Comparison of ENCODE assay signal across 10 cellular contexts in genomic region chr6:76876922-76877553, GRCh38.
A peak's percentile ranks its signal among the peaks of the same experiment; 100 is the strongest.
DNase-seq lines count a peak whose midpoint lies in the region; ATAC-seq, FAIRE-seq and TF ChIP-seq lines count a peak whose summit lies in the region.
"Had no signal": no experiment of that assay in that cellular context is flagged by ENCODE, and none has a peak within 500 bp of the region (broad histone marks: within the 10 kb centered on the region; RNA-seq: fewer than 3 reads in every experiment).

No MANE protein-coding gene starts in this region.

- H4K20me1 ChIP-seq in GM12878 (ENCODE audit: control insufficient read depth, insufficient read depth) = no peaks in the 10 kb centered on the region

- ATAC-seq in GM12878 (no peak), left colon (peak; percentile 87), HG03097 (IDR thresholded peaks at IDR 0.05; ENCODE audit: low FRiP score, unreplicated experiment) (no peak)

- 0 out of 2 replicates have a peak, but pooled peaks have one; percentile 14 for TF ChIP-seq RAD21 in GM12878 (IDR thresholded peaks at IDR 0.05; ENCODE audit: insufficient read depth, low read depth, low read length)

- CTCF ChIA-PET in GM12878 (lab: Yijun Ruan, JAX) = interaction anchor here (0.9 to 1.2 kb wide), 2 partner anchors 16 to 166 kb away, joined by 3 to 5 read pairs; no protein-coding TSS in a partner anchor

- H3K4me2 ChIP-seq in GM12878 (ENCODE audit: control insufficient read depth, insufficient read depth) = no peak overlapping the region

- no peak for TF ChIP-seq POLR2A in GM12878 (IDR thresholded peaks at IDR 0.05; ENCODE audit: low read depth, low read length)

- SMC1A ChIA-PET in GM12878 (lab: Charles Lee; ENCODE audit: uncharacterized antibody, unreplicated experiment) = no interaction called here

- 76% methylated on average over 8 of the region's 10 CpGs for WGBS in GM12878 (ENCODE audit: insufficient coverage, insufficient replicate concordance, low lambda C conversion rate, missing lambda C conversion rate)

- peak; percentile 52 for DNase-seq in DMS114 treated with DMSO at 0.1 percent for 48 hours (lab: John Stamatoyannopoulos, UW; ENCODE audit: unreplicated experiment)
- peak; percentile 24 for DNase-seq in NAMALWA (ENCODE audit: low spot score)
- no peak for DNase-seq in GM12878 (ENCODE audit: low read depth, low spot score)
- DNase-seq in left colon = peak; percentile 32 to 41
- no peak for DNase-seq in stimulated activated CD8-positive, alpha-beta memory T cell treated with anti-CD3 and anti-CD28 coated beads, Interleukin-4, amount 100 ng/mL, for 48 hours
- DNase-seq in stimulated activated CD4-positive, alpha-beta T cell treated with anti-CD3 and anti-CD28 coated beads, Interleukin-12 subunit alpha, Interleukin-12 subunit beta, amount 100 ng/mL, for 4 hours = no peak
- no peak for DNase-seq in activated CD4-positive, alpha-beta T cell treated with anti-CD3 and anti-CD28 coated beads for 4 hours
- DNase-seq: activated B cell treated with CpG ODN at 0.5 μM for 24 hours, naive B cell had no signal

- no peaks in the 10 kb centered on the region for H3K4me1 ChIP-seq in GM12878 (ENCODE audit: control insufficient read depth, insufficient read depth, low read length)

- no peak for TF ChIP-seq EP300 in GM12878 (IDR thresholded peaks at IDR 0.05; ENCODE audit: borderline replicate concordance in 1 of 2, control insufficient read depth in 1 of 2, low read depth in 2 of 2, low read length in 2 of 2)

- RAD21 ChIA-PET in GM12878 (lab: Charles Lee; ENCODE audit: unreplicated experiment) = no interaction called here

- H3K27ac ChIP-seq in GM12878 (ENCODE audit: control insufficient read depth, insufficient read depth) = no peak overlapping the region

- intact Hi-C loops in GM12878 (cut with micrococcal nuclease; ENCODE audit: unreplicated experiment) = loop anchor here (10.0 kb wide), 1 partner anchor 578 kb away; no protein-coding TSS in a partner anchor
- intact Hi-C loops in left colon (cut with DNase I, micrococcal nuclease) = no loop called here

- H3K9ac ChIP-seq in GM12878 (ENCODE audit: control insufficient read depth, insufficient read depth, low read length) = no peak overlapping the region

- POLR2A ChIA-PET in GM12878 (lab: Charles Lee) = no interaction called here

- no peak overlapping the region for H2AFZ ChIP-seq in GM12878 (ENCODE audit: control insufficient read depth, low read depth, low read length)

- FAIRE-seq in GM12878 (lab: Jason Lieb, UNC) = no peak

- in situ Hi-C loops in GM12878 (cut with MboI) = no loop called here

- TF ChIP-seq CTCF in GM12878 (IDR thresholded peaks at IDR 0.05 in 2 of 3, conservative IDR thresholded peaks at IDR 0.05 in 1 of 3; ENCODE audit: control insufficient read depth in 2 of 3, extremely low read depth in 1 of 3, insufficient read depth in 1 of 3, low read depth in 3 of 3, low read length in 3 of 3) = peak in 2 of 3 experiments; percentile 4 to 10; a peak in 1 of 6 replicates

- no peak overlapping the region for H3K4me3 ChIP-seq in GM12878

- no peaks in the 10 kb centered on the region for H3K36me3 ChIP-seq in GM12878 (ENCODE audit: control insufficient read depth in 2 of 2, insufficient read depth in 2 of 2, low read length in 1 of 2)

- no peaks in the 10 kb centered on the region for H3K27me3 ChIP-seq in GM12878 (replicated peaks in 1 of 2; ENCODE audit: control insufficient read depth in 2 of 2, insufficient read depth in 2 of 2, low read length in 1 of 2)

- BruUV-seq in GM12878 (replicated peaks; lab: Mats Ljungman, UMichigan) = no TSS peak

- no peaks in the 10 kb centered on the region for H3K79me2 ChIP-seq in GM12878 (ENCODE audit: control insufficient read depth, insufficient read depth, low read length)

- H3K9me3 ChIP-seq in GM12878 (replicated peaks; ENCODE audit: control insufficient read depth, insufficient read depth, low read length) = no peaks in the 10 kb centered on the region

TF ChIP-seq in GM12878, 131 proteins besides CTCF, POLR2A, EP300 and RAD21 (continues in another document):
- TF ChIP-seq GABPA (IDR thresholded peaks at IDR 0.05; ENCODE audit: low read depth) = no peak
- TF ChIP-seq CREB1 (IDR thresholded peaks at IDR 0.05; ENCODE audit: low read depth) = no peak
- TF ChIP-seq MXI1 (IDR thresholded peaks at IDR 0.05; ENCODE audit: low read depth, low read length) = no peak
- TF ChIP-seq STAT3 (IDR thresholded peaks at IDR 0.05; ENCODE audit: low read depth, low read length) = no peak
- no peak for TF ChIP-seq DPF2 (IDR thresholded peaks at IDR 0.05)
- TF ChIP-seq NR2C2 (IDR thresholded peaks at IDR 0.05; ENCODE audit: borderline replicate concordance, control insufficient read depth, insufficient read length, low read depth) = no peak
- TF ChIP-seq ZNF687 (IDR thresholded peaks at IDR 0.05) = no peak
- no peak for TF ChIP-seq ZNF592 (IDR thresholded peaks at IDR 0.05)
- no peak for TF ChIP-seq IRF5 (IDR thresholded peaks at IDR 0.05; ENCODE audit: borderline replicate concordance)

Comparison
In these comparisons a context has a peak if more than half of its experiments do, and no peak if none do; other contexts are left out.
1. DNase-seq: peak in DMS114 treated with DMSO at 0.1 percent for 48 hours (single experiment), NAMALWA (single experiment) and left colon (2 of 2); none in GM12878 (single experiment), stimulated activated CD8-positive, alpha-beta memory T cell treated with anti-CD3 and anti-CD28 coated beads, Interleukin-4, amount 100 ng/mL, for 48 hours (single experiment), stimulated activated CD4-positive, alpha-beta T cell treated with anti-CD3 and anti-CD28 coated beads, Interleukin-12 subunit alpha, Interleukin-12 subunit beta, amount 100 ng/mL, for 4 hours (single experiment) and activated CD4-positive, alpha-beta T cell treated with anti-CD3 and anti-CD28 coated beads for 4 hours (0 of 2).